Comparison of ENCODE assay signal across 8 cellular contexts in the genomic region with DNA sequence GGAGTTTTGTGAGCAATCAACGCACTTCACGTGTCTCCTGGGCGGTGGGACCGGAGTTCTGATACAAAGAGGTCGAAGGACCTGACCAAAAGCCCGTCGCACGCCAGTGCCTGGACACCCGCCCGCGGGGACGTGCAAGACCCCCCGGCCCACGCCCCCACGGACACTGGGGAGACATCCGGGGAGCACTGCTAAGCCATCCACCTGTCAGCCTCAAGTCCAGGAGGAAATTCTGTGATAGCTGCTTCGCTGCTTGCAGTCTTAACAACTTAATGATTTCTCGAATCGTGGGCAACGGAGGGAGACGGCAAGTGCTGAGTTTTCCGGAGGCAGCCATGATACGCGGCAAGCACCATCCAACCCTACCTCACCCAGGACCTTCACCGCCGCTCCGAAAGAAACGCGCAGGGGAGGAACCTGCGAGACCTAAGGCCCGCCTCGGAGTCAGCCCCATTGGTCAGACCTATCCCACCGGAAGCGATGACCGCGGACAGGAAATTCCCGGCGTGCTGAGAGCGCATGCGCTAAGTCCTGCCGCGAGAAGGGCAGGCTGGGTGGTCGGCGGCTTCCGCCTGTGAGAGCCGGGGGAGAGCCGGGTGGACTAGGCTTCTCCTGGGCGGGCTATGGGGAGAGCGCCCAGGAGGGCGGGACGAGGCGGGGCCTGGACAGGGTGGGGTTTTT. TPM values are rescaled to one million over a fixed set of nuclear protein-coding genes. Genes with fewer than 3 reads are reported as not detected.
A peak's percentile ranks its signal among the peaks of the same experiment; 100 is the strongest.
DNase-seq lines count a peak whose midpoint lies in the region; ATAC-seq lines count a peak whose summit lies in the region.

A gene (minus strand): TSS at position 393 of the 681 bp plus-strand sequence. CDS start 56 bp downstream, at position 337.

- H3K27me3 Mint-ChIP-seq in naive B cell, result no peaks in the 10 kb centered on the region
- H3K27me3 Mint-ChIP-seq in stimulated activated memory B cell treated with anti-CD40 and anti-IgM and Interleukin-4, amounts not matched to agents 10 μg/mL and 1 μg/mL and 100 μg/mL, for 72 hours, result no peaks in the 10 kb centered on the region

- H3K9me3 ChIP-seq in KOPT-K1 (ENCODE audit: insufficient read depth, low read length, poor library complexity, severe bottlenecking), result no peaks in the 10 kb centered on the region

- peak within 1 kb of the TSS; percentile 90 for H3K27ac ChIP-seq in KOPT-K1 (ENCODE audit: low read depth, low read length, poor library complexity, severe bottlenecking)

- H3K36me3 ChIP-seq in KOPT-K1 (ENCODE audit: insufficient read depth, low read length), result peaks cover 32% of the 10 kb centered on the region

- peak within 1 kb of the TSS; percentile 95 to 99 (median 96) for H3K4me3 Mint-ChIP-seq in naive B cell
- peak within 1 kb of the TSS; percentile 97 for H3K4me3 Mint-ChIP-seq in stimulated activated memory B cell treated with anti-CD40 and anti-IgM and Interleukin-4, amounts not matched to agents 10 μg/mL and 1 μg/mL and 100 μg/mL, for 72 hours

- ATAC-seq in GM21786 (IDR thresholded peaks at IDR 0.05; ENCODE audit: unreplicated experiment), result peak; percentile 94
- peak; percentile 86 to 89 for ATAC-seq in naive B cell (ENCODE audit: low read depth in 2 of 2)
- ATAC-seq in stimulated activated memory B cell treated with anti-CD40 and anti-IgM and Interleukin-4, amounts not matched to agents 10 μg/mL and 1 μg/mL and 100 μg/mL, for 72 hours, result peak; percentile 99

- peaks cover 3 to 8% of the 10 kb centered on the region in 2 donors for H3K36me3 Mint-ChIP-seq in naive B cell
- peaks cover 10% of the 10 kb centered on the region for H3K36me3 Mint-ChIP-seq in stimulated activated memory B cell treated with anti-CD40 and anti-IgM and Interleukin-4, amounts not matched to agents 10 μg/mL and 1 μg/mL and 100 μg/mL, for 72 hours

- H3K4me1 Mint-ChIP-seq in naive B cell, result peaks cover 21 to 26% (median 21%) of the 10 kb centered on the region in 3 donors
- H3K4me1 Mint-ChIP-seq in stimulated activated memory B cell treated with anti-CD40 and anti-IgM and Interleukin-4, amounts not matched to agents 10 μg/mL and 1 μg/mL and 100 μg/mL, for 72 hours, result peaks cover 24% of the 10 kb centered on the region

- no peaks in the 10 kb centered on the region for H3K9me3 Mint-ChIP-seq in naive B cell
- no peaks in the 10 kb centered on the region for H3K9me3 Mint-ChIP-seq in stimulated activated memory B cell treated with anti-CD40 and anti-IgM and Interleukin-4, amounts not matched to agents 10 μg/mL and 1 μg/mL and 100 μg/mL, for 72 hours

- DNase-seq in DMS79 treated with DMSO at 0.1 percent for 48 hours (lab: John Stamatoyannopoulos, UW), result peak; percentile 96
- DNase-seq in RPMI8226, result peak; percentile 98
- DNase-seq in activated T-helper 1 cell treated with anti-CD3 and anti-CD28 coated beads, Interleukin-2, amount 50 U/mL, for 16 hours (ENCODE audit: low read depth in 1 of 2, low spot score in 1 of 2), result peak; percentile 92 to 98
- DNase-seq in fibroblast of gingiva (ENCODE audit: low read depth), result peak; percentile 99
- peak; percentile 97 for DNase-seq in naive B cell

- peak within 1 kb of the TSS; percentile 95 to 98 (median 96) for H3K27ac Mint-ChIP-seq in naive B cell
- H3K27ac Mint-ChIP-seq in stimulated activated memory B cell treated with anti-CD40 and anti-IgM and Interleukin-4, amounts not matched to agents 10 μg/mL and 1 μg/mL and 100 μg/mL, for 72 hours, result peak within 1 kb of the TSS; percentile 93

RNA-seq across cellular contexts. Expression of the gene that starts here (rescaled TPM):
- 10 to 100 TPM in 5 of 6 donors, 1 to 10 TPM in 1; 8.6 to 20.0 (median 14.9) TPM for polyA plus RNA-seq in naive B cell (ENCODE audit: low read depth in 6 of 6)

Comparison
In these comparisons a context has a peak if more than half of its experiments do, and no peak if none do; other contexts are left out.
1. Peak in every context shown above with its lines: DNase-seq, ATAC-seq and H3K27ac ChIP-seq.